In genomic region chr12:52615208-52615868, GRCh38 we compare ENCODE assay signal across 1 cellular context.
TF ChIP-seq lines count a peak whose summit lies in the region.

No MANE protein-coding gene starts in this region.

TF ChIP-seq in IMR-90, 13 proteins besides CTCF, POLR2A, EP300 and RAD21:
- TF ChIP-seq, protein P1, sequence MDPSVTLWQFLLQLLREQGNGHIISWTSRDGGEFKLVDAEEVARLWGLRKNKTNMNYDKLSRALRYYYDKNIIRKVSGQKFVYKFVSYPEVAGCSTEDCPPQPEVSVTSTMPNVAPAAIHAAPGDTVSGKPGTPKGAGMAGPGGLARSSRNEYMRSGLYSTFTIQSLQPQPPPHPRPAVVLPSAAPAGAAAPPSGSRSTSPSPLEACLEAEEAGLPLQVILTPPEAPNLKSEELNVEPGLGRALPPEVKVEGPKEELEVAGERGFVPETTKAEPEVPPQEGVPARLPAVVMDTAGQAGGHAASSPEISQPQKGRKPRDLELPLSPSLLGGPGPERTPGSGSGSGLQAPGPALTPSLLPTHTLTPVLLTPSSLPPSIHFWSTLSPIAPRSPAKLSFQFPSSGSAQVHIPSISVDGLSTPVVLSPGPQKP (IDR thresholded peaks at IDR 0.05; ENCODE audit: borderline replicate concordance, low read depth, low read length): no peak
